In genomic region chr4:83139514-83140156, GRCh38 we compare ENCODE assay signal across 17 cellular contexts. TPM values are rescaled to one million over a fixed set of nuclear protein-coding genes. Genes with fewer than 3 reads are reported as not detected.
DNase-seq lines count a peak whose midpoint lies in the region; ATAC-seq and TF ChIP-seq lines count a peak whose summit lies in the region.
"Had no signal": no experiment of that assay in that cellular context is flagged by ENCODE, and none has a peak within 500 bp of the region (broad histone marks: within the 10 kb centered on the region; RNA-seq: fewer than 3 reads in every experiment).

No MANE protein-coding gene starts in this region.

- peaks cover 0 to 7% (median 5%) of the 10 kb centered on the region in 5 donors for H3K9me3 Mint-ChIP-seq in CD8-positive, alpha-beta memory T cell
- no peaks in the 10 kb centered on the region for H3K9me3 Mint-ChIP-seq in central memory CD8-positive, alpha-beta T cell
- peaks cover 0 to 36% (median 10%) of the 10 kb centered on the region in 11 donors for H3K9me3 Mint-ChIP-seq in naive thymus-derived CD4-positive, alpha-beta T cell

- no peaks in the 10 kb centered on the region for H3K27me3 Mint-ChIP-seq in CD8-positive, alpha-beta memory T cell
- no peaks in the 10 kb centered on the region for H3K27me3 Mint-ChIP-seq in central memory CD8-positive, alpha-beta T cell
- H3K27me3 Mint-ChIP-seq in naive thymus-derived CD4-positive, alpha-beta T cell: no peaks in the 10 kb centered on the region

- DNase-seq in CD8-positive, alpha-beta memory T cell: no peak
- DNase-seq in HT-29 (ENCODE audit: low spot score): peak; percentile 46
- DNase-seq in central memory CD8-positive, alpha-beta T cell (ENCODE audit: low spot score in 2 of 2): no peak
- DNase-seq in naive thymus-derived CD4-positive, alpha-beta T cell: no peak
- no peak for DNase-seq in NCI-H2081 (lab: John Stamatoyannopoulos, UW)
- no peak for DNase-seq in sigmoid colon
- no peak for DNase-seq in CD1c-positive myeloid dendritic cell (ENCODE audit: extremely low spot score)
- DNase-seq: amniotic stem cell, DMS153, endodermal cell, left ventricle myocardium inferior, NCI-H2081 treated with DMSO at 0.1 percent for 48 hours, NCI-H524, pancreas, T1000 had no signal

- H3K4me3 Mint-ChIP-seq in CD8-positive, alpha-beta memory T cell: peak overlapping the region in 6 of 7 donors; percentile 12 to 48 (median 36)
- no peak overlapping the region for H3K4me3 Mint-ChIP-seq in central memory CD8-positive, alpha-beta T cell
- peak overlapping the region in 3 of 10 donors; percentile 12 to 26 (median 13) for H3K4me3 Mint-ChIP-seq in naive thymus-derived CD4-positive, alpha-beta T cell
- H3K4me3 Mint-ChIP-seq: endodermal cell had no signal

- no peak for ATAC-seq in central memory CD8-positive, alpha-beta T cell (replicated peaks; ENCODE audit: extremely low read depth, poor library complexity, severe bottlenecking)
- ATAC-seq in naive thymus-derived CD4-positive, alpha-beta T cell: no peak
- ATAC-seq: pancreas had no signal

- no peaks in the 10 kb centered on the region for H3K27me3 ChIP-seq in CD8-positive, alpha-beta memory T cell (ENCODE audit: insufficient read depth, low read length, poor library complexity, severe bottlenecking)
- H3K27me3 ChIP-seq in naive thymus-derived CD4-positive, alpha-beta T cell (ENCODE audit: control insufficient read depth in 2 of 2, insufficient read depth in 2 of 2, low read length in 2 of 2): no peaks in the 10 kb centered on the region
- no peaks in the 10 kb centered on the region for H3K27me3 ChIP-seq in sigmoid colon
- H3K27me3 ChIP-seq: pancreas, SJSA1 had no signal

- H3K27ac ChIP-seq in CD8-positive, alpha-beta memory T cell (ENCODE audit: low read depth, low read length): no peak overlapping the region
- no peak overlapping the region for H3K27ac ChIP-seq in naive thymus-derived CD4-positive, alpha-beta T cell (ENCODE audit: low read depth, low read length)
- H3K27ac ChIP-seq in sigmoid colon: no peak overlapping the region
- H3K27ac ChIP-seq: left ventricle myocardium inferior, pancreas, SJSA1, thoracic aorta had no signal

- intact Hi-C loops in naive thymus-derived CD4-positive, alpha-beta T cell (cut with micrococcal nuclease): no loop called here
- intact Hi-C loops in sigmoid colon (cut with DNase I): no loop called here

- no peaks in the 10 kb centered on the region for H3K36me3 ChIP-seq in CD8-positive, alpha-beta memory T cell (ENCODE audit: insufficient read depth, low read length)
- H3K36me3 ChIP-seq in naive thymus-derived CD4-positive, alpha-beta T cell (ENCODE audit: control insufficient read depth in 2 of 3, insufficient read depth in 3 of 3, low read length in 3 of 3): no peaks in the 10 kb centered on the region
- H3K36me3 ChIP-seq in sigmoid colon: no peaks in the 10 kb centered on the region
- H3K36me3 ChIP-seq: left ventricle myocardium inferior, pancreas, SJSA1, thoracic aorta had no signal

- peaks cover 30 to 35% (median 33%) of the 10 kb centered on the region in 3 donors for H3K4me1 Mint-ChIP-seq in CD8-positive, alpha-beta memory T cell
- H3K4me1 Mint-ChIP-seq in central memory CD8-positive, alpha-beta T cell: peaks cover 46% of the 10 kb centered on the region
- H3K4me1 Mint-ChIP-seq in naive thymus-derived CD4-positive, alpha-beta T cell: peaks cover 8 to 45% (median 20%) of the 10 kb centered on the region in 7 donors
- H3K4me1 Mint-ChIP-seq: endodermal cell had no signal

- H3K36me3 Mint-ChIP-seq in CD8-positive, alpha-beta memory T cell: peaks cover 0 to 24% (median 5%) of the 10 kb centered on the region in 3 donors
- peaks cover 5% of the 10 kb centered on the region for H3K36me3 Mint-ChIP-seq in central memory CD8-positive, alpha-beta T cell (ENCODE audit: insufficient read depth)
- H3K36me3 Mint-ChIP-seq in naive thymus-derived CD4-positive, alpha-beta T cell: peaks cover 5 to 40% (median 8%) of the 10 kb centered on the region in 5 donors

- H3K4me1 ChIP-seq in CD8-positive, alpha-beta memory T cell (ENCODE audit: insufficient read depth, low read length): peaks cover 10% of the 10 kb centered on the region
- H3K4me1 ChIP-seq in naive thymus-derived CD4-positive, alpha-beta T cell (ENCODE audit: control insufficient read depth in 2 of 2, insufficient read depth in 2 of 2, low read length in 2 of 2): peaks cover 0 to 8% of the 10 kb centered on the region in 2 donors
- no peaks in the 10 kb centered on the region for H3K4me1 ChIP-seq in sigmoid colon
- H3K4me1 ChIP-seq: left ventricle myocardium inferior, pancreas, SJSA1 had no signal

- no peak for TF ChIP-seq POLR2A in sigmoid colon (IDR thresholded peaks at IDR 0.05)

- no peaks in the 10 kb centered on the region for H3K9me3 ChIP-seq in CD8-positive, alpha-beta memory T cell (ENCODE audit: low read length)
- peaks cover 0 to 4% (median 0%) of the 10 kb centered on the region in 3 experiments for H3K9me3 ChIP-seq in naive thymus-derived CD4-positive, alpha-beta T cell (ENCODE audit: control insufficient read depth in 2 of 3, low read length in 3 of 3)
- H3K9me3 ChIP-seq in sigmoid colon: no peaks in the 10 kb centered on the region
- H3K9me3 ChIP-seq: pancreas, thoracic aorta had no signal

- 54 to 85% methylated on average over 3 of the region's 3 CpGs for WGBS in sigmoid colon, 2 donors

- CTCF ChIA-PET in CD8-positive, alpha-beta memory T cell (lab: Charles Lee): interaction anchor here (1.0 to 1.9 kb wide), 5 partner anchors 14 to 121 kb away, joined by 3 to 6 read pairs (median 4); partner anchors contain the start of gene PLAC8
- CTCF ChIA-PET in naive thymus-derived CD4-positive, alpha-beta T cell (lab: Charles Lee): interaction anchor here (1.5 kb wide), 1 partner anchor 114 kb away, joined by 3 read pairs; no protein-coding TSS in a partner anchor

- POLR2A ChIA-PET in CD8-positive, alpha-beta memory T cell (lab: Charles Lee): interaction anchor here (2.0 kb wide), 1 partner anchor 73 kb away, joined by 6 read pairs; no protein-coding TSS in a partner anchor
- POLR2A ChIA-PET in naive thymus-derived CD4-positive, alpha-beta T cell (lab: Charles Lee): interaction anchor here (1.1 kb wide), 1 partner anchor 65 kb away, joined by 3 read pairs; no protein-coding TSS in a partner anchor

- no peak overlapping the region for H3K4me3 ChIP-seq in CD8-positive, alpha-beta memory T cell (ENCODE audit: low read length)
- H3K4me3 ChIP-seq in naive thymus-derived CD4-positive, alpha-beta T cell (ENCODE audit: low read length): no peak overlapping the region
- no peak overlapping the region for H3K4me3 ChIP-seq in sigmoid colon
- H3K4me3 ChIP-seq: left ventricle myocardium inferior, pancreas, SJSA1, thoracic aorta had no signal

- peak overlapping the region in 7 of 8 donors; percentile 41 to 83 (median 70) for H3K27ac Mint-ChIP-seq in CD8-positive, alpha-beta memory T cell
- peak overlapping the region; percentile 19 for H3K27ac Mint-ChIP-seq in central memory CD8-positive, alpha-beta T cell (ENCODE audit: low read depth)
- peak overlapping the region in 5 of 9 donors; percentile 2 to 69 (median 14) for H3K27ac Mint-ChIP-seq in naive thymus-derived CD4-positive, alpha-beta T cell
- H3K27ac Mint-ChIP-seq: endodermal cell had no signal

- no peak for TF ChIP-seq EP300 in sigmoid colon (IDR thresholded peaks at IDR 0.05)

- TF ChIP-seq CTCF in sigmoid colon (IDR thresholded peaks at IDR 0.05): no peak

RNA-seq across cellular contexts. Expression of gene PLAC8, which starts 25.1 kb away (rescaled TPM):
- 10 to 100 TPM; 17.8 to 19.7 TPM for total RNA-seq in CD8-positive, alpha-beta memory T cell
- polyA plus RNA-seq in CD8-positive, alpha-beta memory T cell: 550 TPM
- 9.8 and 10.8 TPM in 2 replicates for total RNA-seq in HT-29 (2014; rRNA removed; shearing (Covaris generic))
- total RNA-seq in naive thymus-derived CD4-positive, alpha-beta T cell: 100 to 1,000 TPM; 204 to 340 (median 247) TPM
- polyA plus RNA-seq in naive thymus-derived CD4-positive, alpha-beta T cell: 100 to 1,000 TPM; 336 to 634 TPM
- 1 to 10 TPM in 3 of 4 donors, under 1 TPM in 1; 0.71 to 4.2 (median 1.7) TPM for total RNA-seq in sigmoid colon
- polyA plus RNA-seq in sigmoid colon: 1,000 to 10,000 TPM in 1 of 3 donors, 100 to 1,000 TPM in 2; 490 to 1,311 (median 566) TPM

Comparison
In these comparisons a context has a peak if more than half of its experiments do, and no peak if none do; other contexts are left out.
1. H3K27ac Mint-ChIP-seq: peak in every context shown above with its lines; median percentile 70 in CD8-positive, alpha-beta memory T cell; 19 in central memory CD8-positive, alpha-beta T cell; 14 in naive thymus-derived CD4-positive, alpha-beta T cell.
2. RNA of gene PLAC8, which starts 25.1 kb away (total RNA-seq): 204 to 340 TPM in naive thymus-derived CD4-positive, alpha-beta T cell; 17.8 to 19.7 TPM in CD8-positive, alpha-beta memory T cell, 9.8 to 10.8 TPM in HT-29 and 0.71 to 4.2 TPM in sigmoid colon; every median in the first group is over 4 times any median in the second.